10 cellular contexts compared by ENCODE assay signal in the genomic region with DNA sequence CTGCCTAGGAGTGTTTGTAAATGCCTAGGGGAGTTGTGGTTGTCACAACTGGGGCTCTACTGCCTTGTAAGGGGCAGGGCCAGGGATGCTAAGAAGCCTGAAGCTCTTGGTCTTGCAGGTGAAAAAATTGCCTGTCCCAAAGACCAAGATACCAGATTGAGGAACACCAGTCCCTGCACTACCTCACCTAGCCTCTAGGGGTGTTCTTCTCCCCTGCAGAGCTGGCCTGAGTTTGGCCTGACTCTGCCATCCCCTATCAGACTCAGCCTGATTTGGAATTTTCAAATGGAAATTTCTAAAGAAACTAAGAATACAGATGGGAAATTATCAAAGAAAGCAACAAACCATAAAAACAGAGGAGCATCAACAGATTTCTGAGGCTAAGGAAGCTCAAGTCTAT.
DNase-seq lines count a peak whose midpoint lies in the region; ATAC-seq and TF ChIP-seq lines count a peak whose summit lies in the region.
"Had no signal": no experiment of that assay in that cellular context is flagged by ENCODE, and none has a peak within 500 bp of the region (broad histone marks: within the 10 kb centered on the region; RNA-seq: fewer than 3 reads in every experiment).

No MANE protein-coding gene starts in this region.

- no peak overlapping the region for H3K4me2 ChIP-seq in OCI-LY1 (ENCODE audit: low read length)

- H3K27ac ChIP-seq in OCI-LY1 (ENCODE audit: low read depth, low read length, poor library complexity, severe bottlenecking): no peak overlapping the region

- no peaks in the 10 kb centered on the region for H3K9me3 ChIP-seq in OCI-LY1 (ENCODE audit: low read length)

- H2AFZ ChIP-seq in OCI-LY1 (ENCODE audit: low read length): no peak overlapping the region

- TF ChIP-seq CTCF in OCI-LY1 (IDR thresholded peaks at IDR 0.05; ENCODE audit: low read length) (peak; percentile 32; the same call in 1 of the 2 replicates), fibroblast of the aortic adventitia (IDR thresholded peaks at IDR 0.05; ENCODE audit: insufficient read depth, low read length) (peak; percentile 40)

- H3K79me2 ChIP-seq in OCI-LY1 (ENCODE audit: insufficient read depth, low read length): no peaks in the 10 kb centered on the region

- in situ Hi-C loops in ACHN (cut with HindIII; ENCODE audit: low pct_ligation_motif_present, low pct_unique_long_range_greater_than_20kb, low sequenced_read_pairs): no loop called here

- no peaks in the 10 kb centered on the region for H3K9me2 ChIP-seq in OCI-LY1 (ENCODE audit: low read depth, low read length)

- DNase-seq in ACHN (peak; percentile 7), fibroblast of the aortic adventitia (ENCODE audit: low read depth) (no peak), NCI-H1694 (lab: John Stamatoyannopoulos, UW) (no peak), NCI-H146 (lab: John Stamatoyannopoulos, UW) (no peak), NCI-H1048 (lab: John Stamatoyannopoulos, UW) (no peak)
- no peak for DNase-seq in activated CD8-positive, alpha-beta memory T cell treated with anti-CD3 and anti-CD28 coated beads, Interleukin-2, amount 50 U/mL, for 48 hours
- DNase-seq: NCI-H526 treated with DMSO at 0.1 percent for 48 hours had no signal

- H3K4me1 ChIP-seq in OCI-LY1 (ENCODE audit: insufficient read depth, low read length, severe bottlenecking): no peaks in the 10 kb centered on the region

- no peaks in the 10 kb centered on the region for H3K36me3 ChIP-seq in OCI-LY1 (ENCODE audit: insufficient read depth, low read length)

- H3K27me3 ChIP-seq in OCI-LY1 (ENCODE audit: insufficient read depth, low read length): no peaks in the 10 kb centered on the region

- H3K4me3 ChIP-seq in OCI-LY1 (ENCODE audit: low read depth, low read length, poor library complexity, severe bottlenecking) (no peak overlapping the region), fibroblast of the aortic adventitia (ENCODE audit: low read depth, low read length) (no peak overlapping the region)

- no peaks in the 10 kb centered on the region for H4K20me1 ChIP-seq in OCI-LY1 (ENCODE audit: insufficient read depth, low read length)

- H3K9ac ChIP-seq in OCI-LY1 (ENCODE audit: low read length): no peak overlapping the region

- ATAC-seq in GM18907 (IDR thresholded peaks at IDR 0.05; ENCODE audit: unreplicated experiment): peak; percentile 71
- ATAC-seq: activated T-helper 17 cell treated with anti-CD3 and anti-CD28 coated beads, Interleukin-2, amount 50 U/mL, for 72 hours had no signal

- no peaks in the 10 kb centered on the region for H3F3A ChIP-seq in OCI-LY1 (ENCODE audit: insufficient read depth, low read length)
